In genomic region chr12:25207883-25208282, GRCh38 we compare ENCODE assay signal across 19 cellular contexts. TPM values are rescaled to one million over a fixed set of nuclear protein-coding genes. Genes with fewer than 3 reads are reported as not detected.
"Had no signal": no experiment of that assay in that cellular context is flagged by ENCODE, and none has a peak within 500 bp of the region (broad histone marks: within the 10 kb centered on the region; RNA-seq: fewer than 3 reads in every experiment).

No MANE protein-coding gene starts in this region.

- H3K9me3 Mint-ChIP-seq: dendritic cell treated with granulocyte-macrophage colony-stimulating factor and Interleukin-4, amounts not matched to agents 40 ng/mL and 50 ng/mL, for 4 days; effector memory CD8-positive, alpha-beta T cell; mesothelial cell of epicardium; natural killer cell; neural crest cell; type B pancreatic cell had no signal

- H3K4me3 ChIP-seq: right atrium auricular region, thyroid gland had no signal

- H3K27me3 Mint-ChIP-seq: dendritic cell treated with granulocyte-macrophage colony-stimulating factor and Interleukin-4, amounts not matched to agents 40 ng/mL and 50 ng/mL, for 4 days; effector memory CD8-positive, alpha-beta T cell; type B pancreatic cell had no signal

- H3K4me3 Mint-ChIP-seq: dendritic cell treated with granulocyte-macrophage colony-stimulating factor and Interleukin-4, amounts not matched to agents 40 ng/mL and 50 ng/mL, for 4 days; effector memory CD8-positive, alpha-beta T cell; mesothelial cell of epicardium; natural killer cell; neural crest cell; type B pancreatic cell had no signal

- H3K27me3 ChIP-seq: foreskin keratinocyte, right atrium auricular region, thyroid gland had no signal

- FAIRE-seq: small intestine, urothelium cell line had no signal

- ATAC-seq: effector memory CD8-positive, alpha-beta T cell; foreskin keratinocyte; natural killer cell had no signal

- H3K36me3 ChIP-seq: thyroid gland had no signal

- H3K27ac ChIP-seq: foreskin keratinocyte, right atrium auricular region, thyroid gland had no signal

- H3K4me1 ChIP-seq: foreskin keratinocyte, right atrium auricular region had no signal

- H3K36me3 Mint-ChIP-seq: mesothelial cell of epicardium, natural killer cell had no signal

- H3K27ac Mint-ChIP-seq: dendritic cell treated with granulocyte-macrophage colony-stimulating factor and Interleukin-4, amounts not matched to agents 40 ng/mL and 50 ng/mL, for 4 days; type B pancreatic cell had no signal

- DNase-seq: effector memory CD8-positive, alpha-beta T cell; erythroblast; foreskin keratinocyte; left colon; mammary epithelial cell; natural killer cell; posterior cingulate gyrus; stimulated activated CD4-positive, alpha-beta T cell treated with anti-CD3 and anti-CD28 coated beads, Interleukin-12 subunit alpha, Interleukin-12 subunit beta, amount 100 ng/mL, for 4 hours; stimulated activated naive CD4-positive, alpha-beta T cell; thyroid gland had no signal

- H3K4me1 Mint-ChIP-seq: mesothelial cell of epicardium, natural killer cell, neural crest cell had no signal

- H3K9me3 ChIP-seq: right atrium auricular region, thyroid gland had no signal

RNA-seq across cellular contexts. Expression of gene DNAI7, which starts 12.9 kb away (rescaled TPM):
- total RNA-seq: kidney epithelial cell, pulmonary artery endothelial cell had no signal
